Comparison of ENCODE assay signal across 10 cellular contexts in the genomic region with DNA sequence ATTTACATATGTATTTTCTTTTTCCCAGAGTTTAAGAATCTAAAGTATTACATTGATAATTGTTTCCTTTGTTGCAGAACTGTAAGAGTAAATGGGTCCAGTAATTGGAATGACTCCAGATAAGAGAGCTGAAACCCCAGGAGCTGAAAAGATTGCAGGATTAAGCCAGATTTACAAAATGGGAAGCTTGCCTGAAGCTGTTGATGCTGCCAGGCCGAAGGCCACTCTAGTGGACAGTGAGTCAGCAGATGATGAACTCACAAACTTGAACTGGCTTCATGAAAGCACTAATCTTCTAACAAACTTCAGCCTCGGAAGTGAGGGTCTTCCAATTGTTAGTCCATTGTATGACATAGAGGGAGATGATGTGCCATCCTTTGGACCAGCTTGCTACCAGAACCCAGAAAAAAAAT. TPM values are rescaled to one million over a fixed set of nuclear protein-coding genes. Genes with fewer than 3 reads are reported as not detected.
DNase-seq lines count a peak whose midpoint lies in the region; ATAC-seq and TF ChIP-seq lines count a peak whose summit lies in the region.
"Had no signal": no experiment of that assay in that cellular context is flagged by ENCODE, and none has a peak within 500 bp of the region (broad histone marks: within the 10 kb centered on the region; RNA-seq: fewer than 3 reads in every experiment).

No MANE protein-coding gene starts in this region.

- H3K4ac ChIP-seq in IMR-90 (ENCODE audit: low read depth, low read length) (peak overlapping the region; percentile 80; the same call in 1 of the 2 replicates), mesenchymal stem cell (ENCODE audit: low read depth in 1 of 2, low read length in 2 of 2) (peak overlapping the region in 1 of 2 experiments; percentile 4)

- no peak for TF ChIP-seq POLR2A in IMR-90 (IDR thresholded peaks at IDR 0.05; ENCODE audit: low read depth, low read length)

- DNase-seq in A172 (ENCODE audit: low spot score) (peak; percentile 74), IMR-90 (peak; percentile 91), dermis microvascular lymphatic vessel endothelial cell (ENCODE audit: low read depth in 2 of 2) (peak; percentile 34 to 70), mesenchymal stem cell (peak; percentile 88), Kasumi-1 (lab: John Stamatoyannopoulos, UW) (no peak), NCI-H2196 (lab: John Stamatoyannopoulos, UW; ENCODE audit: unreplicated experiment) (no peak), UCSD-AML1 (lab: John Stamatoyannopoulos, UW; ENCODE audit: unreplicated experiment) (no peak)
- DNase-seq: activated naive CD4-positive, alpha-beta T cell treated with anti-CD3 and anti-CD28 coated beads for 36 hours; nephron progenitor cell had no signal

- H3K9ac ChIP-seq in IMR-90 (ENCODE audit: low read depth, low read length) = no peak overlapping the region
- peak overlapping the region; percentile 66 for H3K9ac ChIP-seq in mesenchymal stem cell (ENCODE audit: low read length)

- H2BK120ac ChIP-seq in IMR-90 (ENCODE audit: low read depth, low read length) (peak overlapping the region; percentile 86), mesenchymal stem cell (ENCODE audit: low read depth, low read length) (peak overlapping the region; percentile 34)

- no peaks in the 10 kb centered on the region for H3K27me3 ChIP-seq in IMR-90 (ENCODE audit: control insufficient read depth, insufficient read depth, low read length)
- no peaks in the 10 kb centered on the region for H3K27me3 ChIP-seq in mesenchymal stem cell (ENCODE audit: control insufficient read depth in 1 of 2, insufficient read depth in 1 of 2, low read length in 2 of 2)

- peaks cover 25 to 57% of the 10 kb centered on the region in 2 experiments for H3K79me1 ChIP-seq in IMR-90 (ENCODE audit: low read depth in 1 of 2, low read length in 2 of 2)
- H3K79me1 ChIP-seq in mesenchymal stem cell (replicated peaks; ENCODE audit: low read length, poor library complexity, severe bottlenecking) = peaks cover 14% of the 10 kb centered on the region

- H3K9me3 ChIP-seq in IMR-90 (ENCODE audit: control insufficient read depth, insufficient read depth, low read length) (peaks cover 6% of the 10 kb centered on the region), mesenchymal stem cell (ENCODE audit: control insufficient read depth, low read length) (peaks cover 36% of the 10 kb centered on the region)

- H3K36me3 ChIP-seq in IMR-90 (ENCODE audit: control insufficient read depth, insufficient read depth, low read length) = peaks cover 3% of the 10 kb centered on the region
- peaks cover 2 to 33% of the 10 kb centered on the region in 2 experiments for H3K36me3 ChIP-seq in mesenchymal stem cell (ENCODE audit: control insufficient read depth in 1 of 2, insufficient read depth in 2 of 2, low read depth in 1 of 2, low read length in 2 of 2)

- in situ Hi-C loops in IMR-90 (cut with MboI; ENCODE audit: low sequenced_read_pairs) = no loop called here

- WGBS in IMR-90 (ENCODE audit: extremely low coverage in 2 of 2, insufficient read length in 1 of 2), 2 experiments = no CpG with 5 or more reads among the region's 2 CpGs
- WGBS in mesenchymal stem cell = 0% methylated on average over 1 of the region's 2 CpGs

- H3K56ac ChIP-seq in IMR-90 (ENCODE audit: extremely low read depth, insufficient read depth, low read length) = peak overlapping the region; percentile 63; the same call in 1 of the 2 replicates

- no peak overlapping the region for H2AK9ac ChIP-seq in IMR-90 (replicated peaks; ENCODE audit: low read depth, low read length, poor library complexity)

- H2AK5ac ChIP-seq in IMR-90 (ENCODE audit: low read depth, low read length) = peak overlapping the region; percentile 48; the same call in 1 of the 2 replicates
- no peak overlapping the region for H2AK5ac ChIP-seq in mesenchymal stem cell (ENCODE audit: low read length, severe bottlenecking)

- peak overlapping the region; percentile 79; the same call in 1 of the 2 replicates for H2BK20ac ChIP-seq in IMR-90 (ENCODE audit: low read depth, low read length)

- H3K9me1 ChIP-seq in IMR-90 (ENCODE audit: insufficient read depth, low read length) = 0 out of 2 replicates have a peak, but pooled peaks cover 3% of the 10 kb centered on the region

- H2AFZ ChIP-seq in IMR-90 (replicated peaks; ENCODE audit: low read length, poor library complexity) (no peak overlapping the region), mesenchymal stem cell (ENCODE audit: low read depth, low read length) (no peak overlapping the region)

- CTCF ChIA-PET in IMR-90 (lab: Yijun Ruan, JAX) = no interaction called here

- POLR2A ChIA-PET in IMR-90 (lab: Charles Lee; ENCODE audit: unreplicated experiment) = no interaction called here

- intact Hi-C loops in IMR-90 (cut with micrococcal nuclease) = no loop called here

- no peak for TF ChIP-seq RAD21 in IMR-90 (IDR thresholded peaks at IDR 0.05; ENCODE audit: low read length)

- no peak for TF ChIP-seq CTCF in IMR-90 (conservative IDR thresholded peaks at IDR 0.05; ENCODE audit: low read depth, low read length)

- H3K4me2 ChIP-seq in IMR-90 (ENCODE audit: low read depth, low read length) = peak overlapping the region; percentile 63; the same call in 1 of the 2 replicates
- H3K4me2 ChIP-seq in mesenchymal stem cell (ENCODE audit: low read length, poor library complexity, severe bottlenecking) = no peak overlapping the region

- H2BK5ac ChIP-seq in IMR-90 (ENCODE audit: low read depth, low read length, poor library complexity, severe bottlenecking) (peak overlapping the region; percentile 92), mesenchymal stem cell (ENCODE audit: low read depth, low read length, poor library complexity, severe bottlenecking) (no peak overlapping the region)

- H3K23ac ChIP-seq in IMR-90 (ENCODE audit: low read depth, low read length) (no peak overlapping the region), mesenchymal stem cell (ENCODE audit: low read length in 2 of 2) (no peak overlapping the region)

- H3K27ac ChIP-seq in IMR-90 (ENCODE audit: insufficient read depth, low read length) = peak overlapping the region; percentile 75; the same call in 1 of the 2 replicates
- peak overlapping the region; percentile 10 for H3K27ac ChIP-seq in mesenchymal stem cell (ENCODE audit: low read length, poor library complexity, severe bottlenecking)

- no peak overlapping the region for H2BK12ac ChIP-seq in mesenchymal stem cell (ENCODE audit: low read length in 2 of 2)

- H3K4me3 ChIP-seq in IMR-90 (ENCODE audit: insufficient read depth, low read depth, low read length) (no peak overlapping the region), mesenchymal stem cell (ENCODE audit: insufficient read depth in 1 of 2, low read depth in 1 of 2, low read length in 2 of 2) (peak overlapping the region in 1 of 2 experiments; percentile 30)

- H4K5ac ChIP-seq in IMR-90 (ENCODE audit: low read depth, low read length) = peak overlapping the region; percentile 62; the same call in 1 of the 2 replicates

- H2BK15ac ChIP-seq in IMR-90 (ENCODE audit: low read depth, low read length) (peak overlapping the region; percentile 10; the same call in 1 of the 3 replicates), mesenchymal stem cell (ENCODE audit: low read depth, poor library complexity, severe bottlenecking) (no peak overlapping the region)

- H3K14ac ChIP-seq in IMR-90 (replicated peaks; ENCODE audit: low read depth, low read length) = no peak overlapping the region
- no peak overlapping the region for H3K14ac ChIP-seq in mesenchymal stem cell (ENCODE audit: low read length in 2 of 2)

- H4K20me1 ChIP-seq in IMR-90 (ENCODE audit: insufficient read depth, low read length) = peaks cover 3% of the 10 kb centered on the region; the same call in 1 of the 2 replicates

- H3K4me1 ChIP-seq in IMR-90 (ENCODE audit: control insufficient read depth, insufficient read depth, low read length) = peaks cover 7% of the 10 kb centered on the region
- no peaks in the 10 kb centered on the region for H3K4me1 ChIP-seq in mesenchymal stem cell (ENCODE audit: control insufficient read depth, insufficient read depth, low read depth, low read length)

- H3K18ac ChIP-seq in IMR-90 (ENCODE audit: low read depth, low read length) (peak overlapping the region; percentile 62; the same call in 1 of the 2 replicates), mesenchymal stem cell (ENCODE audit: low read depth in 1 of 2, low read length in 2 of 2) (peak overlapping the region in 1 of 2 experiments; percentile 2)

- dilution Hi-C loops in IMR-90 (cut with HindIII; ENCODE audit: low sequenced_read_pairs, unreplicated experiment) = no loop called here

- BruUV-seq in IMR-90 (replicated peaks; lab: Mats Ljungman, UMichigan) = TSS peak; percentile 41

- peak; percentile 47 for ATAC-seq in IMR-90 (ENCODE audit: low read depth)
- ATAC-seq in HG03378 (IDR thresholded peaks at IDR 0.05; ENCODE audit: unreplicated experiment) = no peak

- peak overlapping the region in 1 of 2 experiments; percentile 58; a peak in 2 of 4 replicates for H4K8ac ChIP-seq in IMR-90 (ENCODE audit: low read depth in 2 of 2, low read length in 2 of 2)
- H4K8ac ChIP-seq in mesenchymal stem cell (ENCODE audit: low read length) = no peak overlapping the region

- H4K91ac ChIP-seq in IMR-90 (ENCODE audit: insufficient read depth, low read depth, low read length) = peak overlapping the region; percentile 45; the same call in 1 of the 2 replicates
- H4K91ac ChIP-seq in mesenchymal stem cell (ENCODE audit: low read length) = no peak overlapping the region

TF ChIP-seq in IMR-90, 13 proteins besides CTCF, POLR2A, EP300 and RAD21 (continues in another document):
- TF ChIP-seq, protein P1, sequence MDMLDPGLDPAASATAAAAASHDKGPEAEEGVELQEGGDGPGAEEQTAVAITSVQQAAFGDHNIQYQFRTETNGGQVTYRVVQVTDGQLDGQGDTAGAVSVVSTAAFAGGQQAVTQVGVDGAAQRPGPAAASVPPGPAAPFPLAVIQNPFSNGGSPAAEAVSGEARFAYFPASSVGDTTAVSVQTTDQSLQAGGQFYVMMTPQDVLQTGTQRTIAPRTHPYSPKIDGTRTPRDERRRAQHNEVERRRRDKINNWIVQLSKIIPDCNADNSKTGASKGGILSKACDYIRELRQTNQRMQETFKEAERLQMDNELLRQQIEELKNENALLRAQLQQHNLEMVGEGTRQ (IDR thresholded peaks at IDR 0.05; ENCODE audit: low read depth, low read length) = no peak
- TF ChIP-seq BHLHE40 (IDR thresholded peaks at IDR 0.05; ENCODE audit: low read depth, low read length) = no peak
- no peak for TF ChIP-seq RCOR1 (IDR thresholded peaks at IDR 0.05; ENCODE audit: insufficient replicate concordance, low read length)
- peak; percentile 36; the same call in 1 of the 2 replicates for TF ChIP-seq MAFK (IDR thresholded peaks at IDR 0.05; ENCODE audit: low read depth, low read length)
- peak; percentile 85 for TF ChIP-seq NFE2L2 (IDR thresholded peaks at IDR 0.05; ENCODE audit: low read depth, low read length)

RNA-seq across cellular contexts. Expression of a gene that starts 31.6 kb away (rescaled TPM):
- 28.0 and 38.2 TPM in 2 replicates for total RNA-seq in A172 (2014; rRNA removed; shearing (Covaris generic))
- total RNA-seq in IMR-90 (2012; rRNA removed) (33.1 and 39.6 TPM in 2 replicates), dermis microvascular lymphatic vessel endothelial cell (34.8 and 36.4 TPM in 2 replicates)
- 3.2 and 3.8 TPM in 2 replicates for polyA plus RNA-seq in IMR-90 (2012; rRNA removed)
- polyA plus RNA-seq in IMR-90 (2012; cell fraction: cytosol; rRNA removed) = 0.95 and 1.5 TPM in 2 replicates
- polyA plus RNA-seq in IMR-90 (2012; cell fraction: nucleus; rRNA removed; ENCODE audit: low replicate concordance) = 1.0 and 5.5 TPM in 2 replicates
- polyA plus RNA-seq in mesenchymal stem cell (2013, experiment 1 of 2) = 9.7 TPM
- polyA plus RNA-seq in mesenchymal stem cell (2013, experiment 2 of 2) = 9.7 TPM

Comparison
In these comparisons a context has a peak if more than half of its experiments do, and no peak if none do; other contexts are left out.
1. DNase-seq: peak in A172 (single experiment), IMR-90 (single experiment), dermis microvascular lymphatic vessel endothelial cell (2 of 2) and mesenchymal stem cell (single experiment); none in Kasumi-1 (0 of 2), NCI-H2196 (single experiment) and UCSD-AML1 (single experiment).